10 cellular contexts compared by ENCODE assay signal in the genomic region with DNA sequence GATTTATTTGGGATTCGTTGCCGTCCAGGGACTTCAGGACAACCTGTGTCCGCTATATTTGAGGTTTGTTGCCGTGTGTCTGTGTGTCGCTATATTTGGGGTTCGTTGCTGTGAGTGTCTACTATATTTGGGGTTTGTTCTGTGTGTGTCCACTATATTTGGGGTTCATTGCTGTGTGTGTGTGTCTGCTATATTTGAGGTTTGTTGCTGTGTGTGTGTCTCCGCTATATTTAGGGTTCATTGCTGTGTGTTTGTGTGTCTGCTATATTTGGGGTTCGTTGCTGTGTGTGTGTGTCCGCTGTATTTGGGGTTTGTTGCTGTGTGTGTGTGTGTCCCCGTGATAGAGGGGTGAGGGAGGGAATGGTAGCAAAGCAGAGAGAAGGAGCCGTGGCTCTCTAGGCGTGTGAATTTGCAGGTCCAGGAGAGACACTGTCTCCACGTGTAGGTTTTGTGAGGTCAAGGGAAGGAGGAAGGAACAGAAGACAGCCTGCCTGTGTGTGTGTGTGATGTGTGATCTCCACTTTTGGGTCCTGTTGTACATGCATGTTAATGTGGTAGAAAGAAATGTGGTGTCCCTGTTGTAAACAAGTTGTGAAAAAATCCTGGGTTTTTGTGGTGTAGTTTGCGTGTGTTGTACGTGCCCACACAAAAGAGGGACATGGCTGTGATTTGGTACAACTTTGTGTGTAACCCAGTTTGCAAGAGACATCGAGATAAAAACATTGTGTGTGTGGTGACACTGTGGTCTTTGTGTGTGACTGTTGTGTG. TPM values are rescaled to one million over a fixed set of nuclear protein-coding genes. Genes with fewer than 3 reads are reported as not detected.
DNase-seq lines count a peak whose midpoint lies in the region; ATAC-seq and TF ChIP-seq lines count a peak whose summit lies in the region.
"Had no signal": no experiment of that assay in that cellular context is flagged by ENCODE, and none has a peak within 500 bp of the region (broad histone marks: within the 10 kb centered on the region; RNA-seq: fewer than 3 reads in every experiment).

No MANE protein-coding gene starts in this region.

- H2AFZ ChIP-seq in OCI-LY7 (ENCODE audit: low read length): peak overlapping the region; percentile 87

- H3K4me2 ChIP-seq in OCI-LY7 (ENCODE audit: low read length): peak overlapping the region; percentile 75

- no TSS peak for BruUV-seq in OCI-LY7 (replicated peaks; lab: Mats Ljungman, UMichigan)

- H3K4me3 ChIP-seq in OCI-LY7 (ENCODE audit: low read depth, low read length, poor library complexity, severe bottlenecking) (peak overlapping the region; percentile 76), fibroblast of mammary gland (ENCODE audit: control insufficient read depth, low read depth, low read length) (peak overlapping the region; percentile 65), retinal pigment epithelial cell (ENCODE audit: low read length) (peak overlapping the region; percentile 74)

- H3K9me3 ChIP-seq in ES-I3 (ENCODE audit: control insufficient read depth, insufficient read depth, low read length) (no peaks in the 10 kb centered on the region), OCI-LY7 (ENCODE audit: low read length) (no peaks in the 10 kb centered on the region)

- POLR2A ChIA-PET in OCI-LY7 (lab: Charles Lee): no interaction called here

- TF ChIP-seq CTCF in OCI-LY7 (conservative IDR thresholded peaks at IDR 0.05; ENCODE audit: low read length) (no peak), fibroblast of mammary gland (conservative IDR thresholded peaks at IDR 0.05; ENCODE audit: control insufficient read depth, insufficient read depth, low read depth, low read length) (no peak), retinal pigment epithelial cell (conservative IDR thresholded peaks at IDR 0.05; ENCODE audit: low read depth, low read length) (no peak)

- H3K36me3 ChIP-seq in ES-I3 (ENCODE audit: insufficient read depth, low read length) (no peaks in the 10 kb centered on the region), OCI-LY7 (ENCODE audit: insufficient read depth, low read length) (no peaks in the 10 kb centered on the region)

- H3K4me1 ChIP-seq in ES-I3 (ENCODE audit: insufficient read depth, low read length) (peaks cover 18% of the 10 kb centered on the region; the same call in 1 of the 2 replicates), OCI-LY7 (ENCODE audit: insufficient read depth, low read length, poor library complexity, severe bottlenecking) (peaks cover 36% of the 10 kb centered on the region)

- H3K27ac ChIP-seq in OCI-LY7 (ENCODE audit: low read depth, low read length, poor library complexity, severe bottlenecking): no peak overlapping the region

- H4K20me1 ChIP-seq in OCI-LY7 (ENCODE audit: insufficient read depth, low read length): 0 out of 2 replicates have a peak, but pooled peaks cover 5% of the 10 kb centered on the region

- CTCF ChIA-PET in OCI-LY7 (lab: Charles Lee; ENCODE audit: unreplicated experiment): no interaction called here

- ATAC-seq in HG03159 (IDR thresholded peaks at IDR 0.05; ENCODE audit: unreplicated experiment): no peak
- ATAC-seq in GM21619 (IDR thresholded peaks at IDR 0.05; ENCODE audit: unreplicated experiment): no peak

- H3K9ac ChIP-seq in ES-I3 (ENCODE audit: low read depth, low read length): peak overlapping the region; percentile 73; the same call in 1 of the 2 replicates

- DNase-seq in OCI-LY7 (ENCODE audit: low spot score) (no peak), fibroblast of mammary gland (ENCODE audit: low read depth) (no peak), retinal pigment epithelial cell (ENCODE audit: low read depth) (no peak), NCI-H526 (lab: John Stamatoyannopoulos, UW) (no peak), NCI-H187 treated with DMSO at 0.1 percent for 48 hours (lab: John Stamatoyannopoulos, UW) (no peak)
- DNase-seq: natural killer cell; stimulated activated CD8-positive, alpha-beta memory T cell treated with anti-CD3 and anti-CD28 coated beads, Interleukin-4, amount 100 ng/mL, for 48 hours had no signal

- no peaks in the 10 kb centered on the region for H3K9me2 ChIP-seq in OCI-LY7 (ENCODE audit: insufficient read depth, low read length)

- H3K79me2 ChIP-seq in OCI-LY7 (ENCODE audit: insufficient read depth, low read depth, low read length): no peaks in the 10 kb centered on the region; the same call in 1 of the 2 replicates

- intact Hi-C loops in OCI-LY7 (cut with micrococcal nuclease; ENCODE audit: unreplicated experiment): no loop called here

RNA-seq across cellular contexts. Expression of a gene that starts 56.2 kb away (rescaled TPM):
- total RNA-seq in OCI-LY7 (2014; rRNA removed; shearing (Covaris generic)): 13.5 and 20.0 TPM in 2 replicates
- 25.3 and 32.8 TPM in 2 replicates for total RNA-seq in OCI-LY7 (2022)
